Comparison of ENCODE assay signal across 30 cellular contexts in genomic region chr5:10081584-10081983, GRCh38.
"Had no signal": no experiment of that assay in that cellular context is flagged by ENCODE, and none has a peak within 500 bp of the region (broad histone marks: within the 10 kb centered on the region; RNA-seq: fewer than 3 reads in every experiment).

No MANE protein-coding gene starts in this region.

- H3K4me1 ChIP-seq: SJSA1 had no signal

- H3K27ac ChIP-seq: PC-9, RWPE1, SJSA1, SK-N-MC had no signal

- H3K9me3 ChIP-seq: MG63, SJSA1 had no signal

- H2AFZ ChIP-seq: PC-9 had no signal

- H3K36me3 ChIP-seq: MG63, SJSA1 had no signal

- DNase-seq: Kasumi-1, KG1, MG63, NCI-H1048, NCI-H1092 treated with DMSO at 0.1 percent for 48 hours, NCI-H1105 treated with DMSO at 0.1 percent for 48 hours, NCI-H1417, NCI-H1436, NCI-H146, NCI-H1694, NCI-H187, NCI-H1930, NCI-H2029 treated with DMSO at 0.1 percent for 48 hours, NCI-H2081 treated with DMSO at 0.1 percent for 48 hours, NCI-H2107, NCI-H2171, NCI-H226, NCI-H446 treated with DMSO at 0.1 percent for 48 hours, NCI-H510A, NCI-H524, NCI-H526, NCI-H69, NCI-H748 treated with DMSO at 0.1 percent for 48 hours, PC-9, SHP77, SIG-M5, T-cell had no signal

- H3K4me2 ChIP-seq: PC-9 had no signal

- H3K27me3 ChIP-seq: MG63, SJSA1 had no signal

- H3K4me3 ChIP-seq: MG63, PC-9, SJSA1, SK-N-MC had no signal
